ENCODE assay signal across 1 cellular context in genomic region chr7:44983742-44984477, GRCh38.
TF ChIP-seq lines count a peak whose summit lies in the region.

No MANE protein-coding gene starts in this region.

TF ChIP-seq in HepG2, 621 proteins besides CTCF, POLR2A, EP300 and RAD21:
- TF ChIP-seq IKZF1 (IDR thresholded peaks at IDR 0.05) (no peak), ZNF607 (CRISPR knock-in tag; IDR thresholded peaks at IDR 0.05; ENCODE audit: borderline replicate concordance) (no peak), HOMEZ (CRISPR knock-in tag; IDR thresholded peaks at IDR 0.05; ENCODE audit: low read depth) (no peak), ZNF549 (CRISPR knock-in tag; IDR thresholded peaks at IDR 0.05) (no peak), SOX13 (IDR thresholded peaks at IDR 0.05) (no peak), SOX13 (CRISPR knock-in tag; conservative IDR thresholded peaks at IDR 0.05 in 1 of 2, IDR thresholded peaks at IDR 0.05 in 1 of 2) (peak in 1 of 2 experiments; percentile 3; a peak in 1 of 4 replicates), HNRNPK (IDR thresholded peaks at IDR 0.05; ENCODE audit: low read depth, low read length, poor library complexity, severe bottlenecking) (no peak), SMARCE1 (IDR thresholded peaks at IDR 0.05; ENCODE audit: borderline replicate concordance) (no peak), MTF1 (CRISPR knock-in tag; IDR thresholded peaks at IDR 0.05) (no peak)
TF ChIP-seq in HepG2: peak in this region for 1.
